In the genomic region with DNA sequence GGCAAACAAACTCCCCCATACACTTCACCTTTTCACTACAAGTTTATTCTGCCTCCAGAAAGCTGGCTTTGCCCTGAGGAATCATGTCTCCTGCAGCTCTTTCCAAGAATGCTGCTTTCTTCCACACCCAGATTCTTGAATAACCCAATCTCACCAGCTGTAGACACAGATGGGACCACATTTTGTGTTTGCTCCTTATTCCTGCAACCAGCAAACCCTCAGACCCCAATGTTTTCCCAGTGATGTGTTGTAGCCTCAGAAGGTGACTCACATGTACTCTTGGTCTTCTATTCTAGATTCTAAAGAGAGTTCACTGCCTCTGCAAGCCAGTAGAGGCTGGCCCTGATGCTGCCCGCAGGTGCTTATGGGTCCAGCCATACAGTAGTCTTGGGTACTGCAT, we compare ENCODE assay signal across 20 cellular contexts. TPM values are rescaled to one million over a fixed set of nuclear protein-coding genes. Genes with fewer than 3 reads are reported as not detected.
A peak's percentile ranks its signal among the peaks of the same experiment; 100 is the strongest.
DNase-seq lines count a peak whose midpoint lies in the region; ATAC-seq and TF ChIP-seq lines count a peak whose summit lies in the region.
"Had no signal": no experiment of that assay in that cellular context is flagged by ENCODE, and none has a peak within 500 bp of the region (broad histone marks: within the 10 kb centered on the region; RNA-seq: fewer than 3 reads in every experiment).

No MANE protein-coding gene starts in this region.

- peaks cover 47% of the 10 kb centered on the region for H3F3A ChIP-seq in GM23248 (ENCODE audit: insufficient read depth)

- in situ Hi-C loops in GM23248 (cut with MboI), result no loop called here

- 0 out of 2 replicates have a peak overlapping the region, but pooled peaks have one; percentile 2 for H3K9ac ChIP-seq in GM23248

- H3K79me2 ChIP-seq in GM23248 (ENCODE audit: insufficient read depth), result no peaks in the 10 kb centered on the region

- no peaks in the 10 kb centered on the region for H3K9me3 ChIP-seq in GM23248 (ENCODE audit: low read depth)
- H3K9me3 ChIP-seq: colonic mucosa had no signal

- DNase-seq in AG04449 (ENCODE audit: low read depth, low spot score) (peak; percentile 86), GM23248 (peak; percentile 80), astrocyte of the hippocampus (ENCODE audit: low read depth, low spot score) (peak; percentile 40), hepatic stellate cell (ENCODE audit: low spot score) (peak; percentile 63), NCI-H128 (lab: John Stamatoyannopoulos, UW; ENCODE audit: unreplicated experiment) (no peak), Ammon's horn (ENCODE audit: low spot score) (no peak)
- DNase-seq in activated T-cell treated with anti-CD3 and anti-CD28 coated beads, Interleukin-2, amount 50 U/mL, for 4 hours, result no peak
- DNase-seq: activated CD4-positive, CD25-positive, alpha-beta regulatory T cell; colonic mucosa; glutamatergic neuron; MM.1S; naive thymus-derived CD4-positive, alpha-beta T cell; NCI-H187 treated with DMSO at 0.1 percent for 48 hours; NCI-H510A; SIG-M5 had no signal

- WGBS in GM23248 (ENCODE audit: low coverage in 1 of 2, low lambda C conversion rate in 2 of 2, missing lambda C conversion rate in 2 of 2), 2 experiments, result 38 to 71% methylated on average over 1 of the region's 1 CpG

- no peaks in the 10 kb centered on the region for H4K20me1 ChIP-seq in GM23248 (ENCODE audit: insufficient read depth)

- H3K4me2 ChIP-seq in GM23248 (ENCODE audit: unreplicated experiment), result peak overlapping the region; percentile 67
- H3K4me2 ChIP-seq: A549 had no signal

- H3K4me3 ChIP-seq in AG04449 (ENCODE audit: low read depth, low read length), result no peak overlapping the region
- no peak overlapping the region for H3K4me3 ChIP-seq in GM23248
- H3K4me3 ChIP-seq: A549, colonic mucosa, lung had no signal

- H3K9me2 ChIP-seq in GM23248 (ENCODE audit: insufficient read depth), result no peaks in the 10 kb centered on the region

- ATAC-seq in activated T-cell treated with anti-CD3 and anti-CD28 coated beads, Interleukin-2, amount 50 U/mL, for 4 hours, result no peak
- no peak for ATAC-seq in GM18519 (IDR thresholded peaks at IDR 0.05; ENCODE audit: low FRiP score, unreplicated experiment)
- ATAC-seq: naive thymus-derived CD4-positive, alpha-beta T cell had no signal

- no peaks in the 10 kb centered on the region for H3K4me1 Mint-ChIP-seq in activated T-cell treated with anti-CD3 and anti-CD28 coated beads, Interleukin-2, amount 50 U/mL, for 4 hours (ENCODE audit: low read depth)
- H3K4me1 Mint-ChIP-seq: naive thymus-derived CD4-positive, alpha-beta T cell had no signal

- CTCF ChIA-PET in AG04449 (lab: Yijun Ruan, JAX), result interaction anchor here (1.0 to 2.6 kb wide), 3 partner anchors 13 to 23 kb away, joined by 3 to 14 read pairs (median 3); partner anchors contain the start of gene TRIM59

- H3K4me3 Mint-ChIP-seq in activated T-cell treated with anti-CD3 and anti-CD28 coated beads, Interleukin-2, amount 50 U/mL, for 4 hours, result no peak overlapping the region
- H3K4me3 Mint-ChIP-seq: naive thymus-derived CD4-positive, alpha-beta T cell; type B pancreatic cell had no signal

- H3K27me3 Mint-ChIP-seq in activated T-cell treated with anti-CD3 and anti-CD28 coated beads, Interleukin-2, amount 50 U/mL, for 4 hours (ENCODE audit: low read depth), result peaks cover 12% of the 10 kb centered on the region

- H3K36me3 Mint-ChIP-seq in activated T-cell treated with anti-CD3 and anti-CD28 coated beads, Interleukin-2, amount 50 U/mL, for 4 hours (ENCODE audit: insufficient read depth), result peaks cover 3% of the 10 kb centered on the region

- H3K27me3 ChIP-seq in GM23248 (replicated peaks; ENCODE audit: insufficient read depth), result no peaks in the 10 kb centered on the region
- H3K27me3 ChIP-seq: colonic mucosa had no signal

- H3K9me3 Mint-ChIP-seq in activated T-cell treated with anti-CD3 and anti-CD28 coated beads, Interleukin-2, amount 50 U/mL, for 4 hours, result peaks cover 6% of the 10 kb centered on the region
- H3K9me3 Mint-ChIP-seq: type B pancreatic cell had no signal

- peak overlapping the region; percentile 57 for H3K27ac ChIP-seq in GM23248
- H3K27ac ChIP-seq: A549, colonic mucosa had no signal

- POLR2A ChIA-PET in AG04449 (lab: Yijun Ruan, JAX), result interaction anchor here (0.7 to 3.6 kb wide), 2 partner anchors 17 to 23 kb away, joined by 3 to 22 read pairs; partner anchors contain the start of gene TRIM59

- no peak for TF ChIP-seq CTCF in AG04449 (IDR thresholded peaks at IDR 0.05; ENCODE audit: insufficient read depth, low read length, missing control alignments)

- peaks cover 54% of the 10 kb centered on the region for H3K4me1 ChIP-seq in GM23248 (ENCODE audit: insufficient read depth)
- H3K4me1 ChIP-seq: colonic mucosa had no signal

- no peak overlapping the region for H2AFZ ChIP-seq in GM23248

- no peaks in the 10 kb centered on the region for H3K36me3 ChIP-seq in GM23248 (ENCODE audit: low read depth)
- H3K36me3 ChIP-seq: colonic mucosa had no signal

RNA-seq across cellular contexts. Expression of gene TRIM59, which starts 23.6 kb away (rescaled TPM):
- total RNA-seq in GM23248 (2014; rRNA removed; shearing (Covaris generic)), result 14.8 and 26.1 TPM in 2 replicates
- 23.9 and 25.0 TPM in 2 replicates for polyA plus RNA-seq in GM23248 (2016; fragmentation: Nextera tagmentation; extraction: Ambion mirVana)
- total RNA-seq in activated T-cell treated with anti-CD3 and anti-CD28 coated beads, Interleukin-2, amount 50 U/mL, for 4 hours, result 10 to 100 TPM; 15.1 to 16.5 (median 15.3) TPM
- total RNA-seq: G401 had no signal

Comparison
In these comparisons a context has a peak if more than half of its experiments do, and no peak if none do; other contexts are left out.
1. DNase-seq: peak in AG04449 (single experiment), GM23248 (single experiment), astrocyte of the hippocampus (single experiment) and hepatic stellate cell (single experiment); none in NCI-H128 (single experiment), Ammon's horn (single experiment) and activated T-cell treated with anti-CD3 and anti-CD28 coated beads, Interleukin-2, amount 50 U/mL, for 4 hours (single experiment).